In the genomic region with DNA sequence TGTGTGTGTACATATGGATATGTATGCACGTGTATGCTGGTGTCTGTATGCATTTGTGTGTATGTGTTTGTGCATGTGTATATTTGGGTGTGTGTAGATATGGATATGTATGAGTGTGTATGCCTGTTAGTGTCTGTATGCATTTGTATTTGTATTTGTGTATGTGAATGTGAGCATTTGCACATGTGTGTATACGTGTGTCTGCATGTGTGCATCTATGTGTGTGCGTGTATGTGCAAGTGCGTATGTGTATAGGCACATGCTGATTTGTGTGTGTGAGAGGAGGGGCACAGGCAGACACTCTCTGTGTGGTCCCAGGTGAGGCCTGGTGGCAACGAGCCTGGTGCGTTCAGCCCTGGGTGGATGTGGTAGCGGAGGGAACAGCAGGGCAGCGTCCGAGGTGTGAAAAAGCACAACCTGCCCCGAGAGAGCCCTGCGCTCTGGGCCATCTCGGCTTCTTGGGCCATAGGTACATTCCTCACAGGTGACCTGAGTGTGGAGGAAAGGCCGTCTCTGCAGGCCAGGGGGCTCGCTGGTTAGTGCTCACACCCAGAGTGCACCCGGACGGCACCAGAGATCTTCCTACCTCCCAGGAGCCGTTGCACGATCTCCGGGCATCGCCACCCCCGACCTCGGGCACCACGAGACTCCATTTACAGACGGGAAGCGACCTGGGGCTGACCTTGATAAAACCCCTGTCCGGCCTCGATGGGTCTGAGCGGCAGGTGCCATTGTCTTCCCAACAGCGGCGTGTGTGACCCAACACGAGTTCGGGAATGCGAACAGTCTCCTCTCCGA, we compare ENCODE assay signal across 1 cellular context.
TF ChIP-seq lines count a peak whose summit lies in the region.

No MANE protein-coding gene starts in this region.

TF ChIP-seq in GM23338, 12 proteins besides CTCF, POLR2A, EP300 and RAD21:
- TF ChIP-seq, protein P1, sequence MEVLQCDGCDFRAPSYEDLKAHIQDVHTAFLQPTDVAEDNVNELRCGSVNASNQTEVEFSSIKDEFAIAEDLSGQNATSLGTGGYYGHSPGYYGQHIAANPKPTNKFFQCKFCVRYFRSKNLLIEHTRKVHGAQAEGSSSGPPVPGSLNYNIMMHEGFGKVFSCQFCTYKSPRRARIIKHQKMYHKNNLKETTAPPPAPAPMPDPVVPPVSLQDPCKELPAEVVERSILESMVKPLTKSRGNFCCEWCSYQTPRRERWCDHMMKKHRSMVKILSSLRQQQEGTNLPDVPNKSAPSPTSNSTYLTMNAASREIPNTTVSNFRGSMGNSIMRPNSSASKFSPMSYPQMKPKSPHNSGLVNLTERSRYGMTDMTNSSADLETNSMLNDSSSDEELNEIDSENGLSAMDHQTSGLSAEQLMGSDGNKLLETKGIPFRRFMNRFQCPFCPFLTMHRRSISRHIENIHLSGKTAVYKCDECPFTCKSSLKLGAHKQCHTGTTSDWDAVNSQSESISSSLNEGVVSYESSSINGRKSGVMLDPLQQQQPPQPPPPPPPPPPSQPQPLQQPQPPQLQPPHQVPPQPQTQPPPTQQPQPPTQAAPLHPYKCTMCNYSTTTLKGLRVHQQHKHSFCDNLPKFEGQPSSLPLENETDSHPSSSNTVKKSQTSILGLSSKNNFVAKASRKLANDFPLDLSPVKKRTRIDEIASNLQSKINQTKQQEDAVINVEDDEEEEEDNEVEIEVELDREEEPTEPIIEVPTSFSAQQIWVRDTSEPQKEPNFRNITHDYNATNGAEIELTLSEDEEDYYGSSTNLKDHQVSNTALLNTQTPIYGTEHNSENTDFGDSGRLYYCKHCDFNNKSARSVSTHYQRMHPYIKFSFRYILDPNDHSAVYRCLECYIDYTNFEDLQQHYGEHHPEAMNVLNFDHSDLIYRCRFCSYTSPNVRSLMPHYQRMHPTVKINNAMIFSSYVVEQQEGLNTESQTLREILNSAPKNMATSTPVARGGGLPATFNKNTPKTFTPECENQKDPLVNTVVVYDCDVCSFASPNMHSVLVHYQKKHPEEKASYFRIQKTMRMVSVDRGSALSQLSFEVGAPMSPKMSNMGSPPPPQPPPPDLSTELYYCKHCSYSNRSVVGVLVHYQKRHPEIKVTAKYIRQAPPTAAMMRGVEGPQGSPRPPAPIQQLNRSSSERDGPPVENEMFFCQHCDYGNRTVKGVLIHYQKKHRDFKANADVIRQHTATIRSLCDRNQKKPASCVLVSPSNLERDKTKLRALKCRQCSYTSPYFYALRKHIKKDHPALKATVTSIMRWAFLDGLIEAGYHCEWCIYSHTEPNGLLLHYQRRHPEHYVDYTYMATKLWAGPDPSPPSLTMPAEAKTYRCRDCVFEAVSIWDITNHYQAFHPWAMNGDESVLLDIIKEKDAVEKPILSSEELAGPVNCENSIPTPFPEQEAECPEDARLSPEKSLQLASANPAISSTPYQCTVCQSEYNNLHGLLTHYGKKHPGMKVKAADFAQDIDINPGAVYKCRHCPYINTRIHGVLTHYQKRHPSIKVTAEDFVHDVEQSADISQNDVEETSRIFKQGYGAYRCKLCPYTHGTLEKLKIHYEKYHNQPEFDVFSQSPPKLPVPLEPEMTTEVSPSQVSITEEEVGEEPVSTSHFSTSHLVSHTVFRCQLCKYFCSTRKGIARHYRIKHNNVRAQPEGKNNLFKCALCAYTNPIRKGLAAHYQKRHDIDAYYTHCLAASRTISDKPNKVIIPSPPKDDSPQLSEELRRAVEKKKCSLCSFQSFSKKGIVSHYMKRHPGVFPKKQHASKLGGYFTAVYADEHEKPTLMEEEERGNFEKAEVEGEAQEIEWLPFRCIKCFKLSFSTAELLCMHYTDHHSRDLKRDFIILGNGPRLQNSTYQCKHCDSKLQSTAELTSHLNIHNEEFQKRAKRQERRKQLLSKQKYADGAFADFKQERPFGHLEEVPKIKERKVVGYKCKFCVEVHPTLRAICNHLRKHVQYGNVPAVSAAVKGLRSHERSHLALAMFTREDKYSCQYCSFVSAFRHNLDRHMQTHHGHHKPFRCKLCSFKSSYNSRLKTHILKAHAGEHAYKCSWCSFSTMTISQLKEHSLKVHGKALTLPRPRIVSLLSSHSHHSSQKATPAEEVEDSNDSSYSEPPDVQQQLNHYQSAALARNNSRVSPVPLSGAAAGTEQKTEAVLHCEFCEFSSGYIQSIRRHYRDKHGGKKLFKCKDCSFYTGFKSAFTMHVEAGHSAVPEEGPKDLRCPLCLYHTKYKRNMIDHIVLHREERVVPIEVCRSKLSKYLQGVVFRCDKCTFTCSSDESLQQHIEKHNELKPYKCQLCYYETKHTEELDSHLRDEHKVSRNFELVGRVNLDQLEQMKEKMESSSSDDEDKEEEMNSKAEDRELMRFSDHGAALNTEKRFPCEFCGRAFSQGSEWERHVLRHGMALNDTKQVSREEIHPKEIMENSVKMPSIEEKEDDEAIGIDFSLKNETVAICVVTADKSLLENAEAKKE (CRISPR knock-in tag; IDR thresholded peaks at IDR 0.05) = no peak
- TF ChIP-seq ZNF331 (CRISPR knock-in tag; IDR thresholded peaks at IDR 0.05; ENCODE audit: low read depth) (no peak), CREB1 (CRISPR knock-in tag; IDR thresholded peaks at IDR 0.05; ENCODE audit: low read depth) (no peak)
